In the genomic region with DNA sequence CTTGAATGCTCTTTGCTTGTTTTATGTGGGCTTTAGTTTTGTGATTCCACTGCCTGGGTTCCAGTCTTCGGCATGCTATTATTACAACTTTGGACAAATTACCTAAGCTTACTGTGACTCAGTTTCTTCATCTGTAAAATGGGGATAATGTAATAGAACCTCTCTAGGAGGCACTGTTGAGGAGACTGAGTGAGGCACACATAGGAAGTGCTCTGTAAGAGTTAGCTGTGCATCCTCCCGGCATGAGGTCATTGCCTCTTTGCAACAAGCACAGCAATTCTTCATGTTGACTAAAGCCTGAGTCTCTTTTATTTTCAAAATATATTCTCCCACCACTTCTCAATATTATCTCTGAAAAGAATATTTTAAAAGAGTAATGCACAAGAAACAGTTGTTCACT, we compare ENCODE assay signal across 15 cellular contexts.
DNase-seq lines count a peak whose midpoint lies in the region; ATAC-seq and TF ChIP-seq lines count a peak whose summit lies in the region.
"Had no signal": no experiment of that assay in that cellular context is flagged by ENCODE, and none has a peak within 500 bp of the region (broad histone marks: within the 10 kb centered on the region; RNA-seq: fewer than 3 reads in every experiment).

No MANE protein-coding gene starts in this region.

- TF ChIP-seq CTCF in astrocyte of the spinal cord (IDR thresholded peaks at IDR 0.05; ENCODE audit: low read depth, low read length) (no peak), upper lobe of right lung (IDR thresholded peaks at IDR 0.05) (no peak)

- H3K4me1 ChIP-seq in upper lobe of right lung = no peaks in the 10 kb centered on the region
- H3K4me1 ChIP-seq: SJCRH30 had no signal

- H3K4me3 ChIP-seq in astrocyte of the spinal cord (ENCODE audit: low read depth, low read length) (no peak overlapping the region), upper lobe of right lung (no peak overlapping the region)
- H3K4me3 ChIP-seq: SJCRH30 had no signal

- no peaks in the 10 kb centered on the region for H3K36me3 ChIP-seq in upper lobe of right lung
- H3K36me3 ChIP-seq: SJCRH30 had no signal

- H3K9me3 ChIP-seq in upper lobe of right lung = no peaks in the 10 kb centered on the region
- H3K9me3 ChIP-seq: SJCRH30 had no signal

- H3K27me3 ChIP-seq in upper lobe of right lung = no peaks in the 10 kb centered on the region
- H3K27me3 ChIP-seq: SJCRH30 had no signal

- in situ Hi-C loops in astrocyte of the spinal cord (cut with HindIII; ENCODE audit: low sequenced_read_pairs) = no loop called here

- ATAC-seq in upper lobe of right lung (no peak), GM21717 (IDR thresholded peaks at IDR 0.05; ENCODE audit: unreplicated experiment) (no peak)
- ATAC-seq: activated CD4-positive, CD25-positive, alpha-beta regulatory T cell treated with anti-CD3 and anti-CD28 coated beads, Interleukin-2, amount 50 U/mL, for 24 hours; effector memory CD8-positive, alpha-beta T cell had no signal

- intact Hi-C loops in upper lobe of right lung (cut with DNase I) = no loop called here

- H3K27ac ChIP-seq in upper lobe of right lung = no peak overlapping the region
- H3K27ac ChIP-seq: SJCRH30 had no signal

- DNase-seq in AG08395 (ENCODE audit: low spot score) (peak; percentile 28), HT1080 (ENCODE audit: low read depth) (peak; percentile 9), astrocyte of the spinal cord (ENCODE audit: low read depth, low spot score) (peak; percentile 55), glomerular visceral epithelial cell (ENCODE audit: extremely low spot score) (peak; percentile 24), upper lobe of right lung (no peak), NCI-H187 (lab: John Stamatoyannopoulos, UW) (no peak), NCI-H748 treated with DMSO at 0.1 percent for 48 hours (lab: John Stamatoyannopoulos, UW) (no peak)
- DNase-seq: CD4-positive, alpha-beta memory T cell; DMS79; effector memory CD8-positive, alpha-beta T cell; naive B cell; SJCRH30; stimulated activated naive CD4-positive, alpha-beta T cell treated with Interleukin-2 at 50 U/mL for 16 hours had no signal

Comparison
In these comparisons a context has a peak if more than half of its experiments do, and no peak if none do; other contexts are left out.
1. DNase-seq: peak in AG08395 (single experiment), HT1080 (single experiment), astrocyte of the spinal cord (single experiment) and glomerular visceral epithelial cell (single experiment); none in upper lobe of right lung (single experiment), NCI-H187 (0 of 2) and NCI-H748 treated with DMSO at 0.1 percent for 48 hours (single experiment).